26 cellular contexts compared by ENCODE assay signal in the genomic region with DNA sequence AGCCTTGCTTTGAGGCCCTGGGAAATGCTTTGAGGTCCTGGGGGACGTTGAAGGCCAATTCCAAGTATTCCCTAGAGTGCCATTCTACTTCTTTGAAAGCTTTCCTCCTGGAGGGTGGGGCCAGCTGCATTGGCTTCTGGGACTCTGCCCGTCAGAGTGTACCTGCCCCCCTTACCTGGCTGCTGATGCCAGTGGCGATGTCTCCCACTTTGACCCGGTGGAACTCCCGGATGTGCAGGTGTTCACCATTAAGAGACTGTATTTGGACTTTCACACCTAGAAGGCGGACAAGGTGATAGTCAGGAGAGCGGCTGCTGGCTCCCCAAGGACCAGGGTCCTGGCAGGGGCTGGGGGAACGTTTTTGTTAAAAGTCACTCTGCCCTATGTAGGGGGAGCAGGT. TPM values are rescaled to one million over a fixed set of nuclear protein-coding genes. Genes with fewer than 3 reads are reported as not detected.
"Had no signal": no experiment of that assay in that cellular context is flagged by ENCODE, and none has a peak within 500 bp of the region (broad histone marks: within the 10 kb centered on the region; RNA-seq: fewer than 3 reads in every experiment).

No MANE protein-coding gene starts in this region.

- H3K27me3 ChIP-seq: ascending aorta, thyroid gland had no signal

- ATAC-seq: activated CD8-positive, alpha-beta T cell treated with anti-CD3 and anti-CD28 coated beads, Interleukin-2, amount 10 ng/mL, durations not matched to agents 7 days and 5 days; right cardiac atrium had no signal

- FAIRE-seq: frontal cortex had no signal

- H3K4me1 Mint-ChIP-seq: central memory CD8-positive, alpha-beta T cell had no signal

- H3K9me3 Mint-ChIP-seq: activated CD4-positive, alpha-beta T cell treated with anti-CD3 and anti-CD28 coated beads, Interleukin-2, amount 10 ng/mL, durations not matched to agents 7 days and 5 days; central memory CD8-positive, alpha-beta T cell; naive B cell; neural crest cell had no signal

- DNase-seq: activated CD4-positive, alpha-beta T cell treated with anti-CD3 and anti-CD28 coated beads, Interleukin-2, amount 10 ng/mL, durations not matched to agents 7 days and 5 days; activated CD4-positive, CD25-positive, alpha-beta regulatory T cell; activated CD8-positive, alpha-beta T cell treated with anti-CD3 and anti-CD28 coated beads, Interleukin-2, amount 10 ng/mL, durations not matched to agents 7 days and 5 days; activated effector memory CD4-positive, alpha-beta T cell treated with anti-CD3 and anti-CD28 coated beads, Interleukin-2, amount 50 U/mL, for 16 hours; activated T-cell treated with anti-CD3 and anti-CD28 coated beads, Interleukin-2, amount 50 U/mL, for 48 hours; head of caudate nucleus; left ventricle myocardium inferior; mammary epithelial cell; naive B cell; stimulated activated CD4-positive, alpha-beta T cell treated with anti-CD3 and anti-CD28 coated beads, Interleukin-4, amount 100 ng/mL, for 24 hours; stimulated activated naive CD4-positive, alpha-beta T cell; T-helper 1 cell; T1000; thyroid gland had no signal

- H3K9me3 ChIP-seq: ascending aorta, left ventricle myocardium inferior, prostate gland, thyroid gland had no signal

- H3K27ac Mint-ChIP-seq: activated CD4-positive, alpha-beta T cell treated with anti-CD3 and anti-CD28 coated beads, Interleukin-2, amount 10 ng/mL, durations not matched to agents 7 days and 5 days; activated CD8-positive, alpha-beta T cell treated with anti-CD3 and anti-CD28 coated beads, Interleukin-2, amount 10 ng/mL, durations not matched to agents 7 days and 5 days had no signal

- H3K4me3 ChIP-seq: ascending aorta, coronary artery, left ventricle myocardium inferior, prostate gland, thyroid gland had no signal

- H3K27ac ChIP-seq: ascending aorta, coronary artery, prostate gland, thyroid gland had no signal

- H3K27me3 Mint-ChIP-seq: activated CD4-positive, alpha-beta T cell treated with anti-CD3 and anti-CD28 coated beads, Interleukin-2, amount 10 ng/mL, durations not matched to agents 7 days and 5 days; central memory CD8-positive, alpha-beta T cell; naive B cell had no signal

- H3K4me3 Mint-ChIP-seq: activated CD4-positive, alpha-beta T cell treated with anti-CD3 and anti-CD28 coated beads, Interleukin-2, amount 10 ng/mL, durations not matched to agents 7 days and 5 days; activated CD8-positive, alpha-beta T cell treated with anti-CD3 and anti-CD28 coated beads, Interleukin-2, amount 10 ng/mL, durations not matched to agents 7 days and 5 days; central memory CD8-positive, alpha-beta T cell; neural crest cell had no signal

RNA-seq across cellular contexts. Expression of a gene that starts 3.1 kb away (rescaled TPM):
- total RNA-seq: ascending aorta, frontal cortex, kidney epithelial cell, left ventricle myocardium inferior, osteocyte, right cardiac atrium, skeletal muscle tissue, thyroid gland, urinary bladder had no signal
- polyA plus RNA-seq: esophagus, mammary epithelial cell, right cardiac atrium, urinary bladder had no signal
